ENCODE assay signal across 9 cellular contexts in the genomic region with DNA sequence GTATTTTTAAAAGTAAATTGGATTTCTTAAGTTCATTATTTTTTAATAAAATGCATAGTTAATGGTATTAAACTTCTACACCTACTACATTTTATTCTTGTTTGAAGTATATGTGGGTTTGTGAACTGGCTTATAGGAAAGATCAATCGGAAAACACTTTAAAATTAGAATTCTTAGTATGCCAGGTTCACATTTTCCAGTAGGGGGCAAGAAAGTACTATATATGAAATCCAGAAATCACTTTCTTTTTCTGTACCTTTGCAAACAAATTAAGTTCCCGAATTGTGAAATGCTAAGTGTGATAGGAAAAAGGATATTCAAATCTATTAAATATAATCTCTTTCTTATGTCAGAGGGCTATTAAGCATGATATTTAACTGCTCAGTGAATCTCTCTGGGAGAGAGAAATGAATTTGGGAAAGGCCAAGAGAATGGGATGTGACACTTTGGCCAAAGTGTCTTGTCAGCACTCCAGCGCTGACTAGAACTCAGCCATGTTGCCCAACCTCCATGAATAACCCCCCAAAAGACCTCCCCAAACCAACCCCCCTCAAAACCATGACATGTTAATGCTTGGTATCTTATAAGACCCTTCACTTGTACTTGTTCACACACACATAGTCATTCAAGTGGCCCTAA.
DNase-seq lines count a peak whose midpoint lies in the region; ATAC-seq and TF ChIP-seq lines count a peak whose summit lies in the region.
"Had no signal": no experiment of that assay in that cellular context is flagged by ENCODE, and none has a peak within 500 bp of the region (broad histone marks: within the 10 kb centered on the region; RNA-seq: fewer than 3 reads in every experiment).

No MANE protein-coding gene starts in this region.

- no peak overlapping the region for H2BK5ac ChIP-seq in IMR-90 (ENCODE audit: low read depth, low read length, poor library complexity, severe bottlenecking)

- peak; percentile 19; the same call in 1 of the 2 replicates for TF ChIP-seq CTCF in IMR-90 (conservative IDR thresholded peaks at IDR 0.05; ENCODE audit: low read depth, low read length)
- no peak for TF ChIP-seq CTCF in tibial artery (IDR thresholded peaks at IDR 0.05)

- H4K91ac ChIP-seq in IMR-90 (ENCODE audit: insufficient read depth, low read depth, low read length) = no peak overlapping the region

- POLR2A ChIA-PET in IMR-90 (lab: Charles Lee; ENCODE audit: unreplicated experiment) = no interaction called here

- H3K9me1 ChIP-seq in IMR-90 (ENCODE audit: insufficient read depth, low read length) = no peaks in the 10 kb centered on the region

- H2AK9ac ChIP-seq in IMR-90 (replicated peaks; ENCODE audit: low read depth, low read length, poor library complexity) = no peak overlapping the region

- H3K79me1 ChIP-seq in IMR-90 (ENCODE audit: low read depth in 1 of 2, low read length in 2 of 2) = no peaks in the 10 kb centered on the region

- dilution Hi-C loops in IMR-90 (cut with HindIII; ENCODE audit: low sequenced_read_pairs, unreplicated experiment) = no loop called here

- H3K27ac ChIP-seq in IMR-90 (ENCODE audit: insufficient read depth, low read length) (no peak overlapping the region), tibial artery (no peak overlapping the region), aorta (ENCODE audit: low read depth in 1 of 2, low read length in 2 of 2) (no peak overlapping the region)
- H3K27ac ChIP-seq: SJSA1 had no signal

- CTCF ChIA-PET in IMR-90 (lab: Yijun Ruan, JAX) = no interaction called here

- no peak for TF ChIP-seq RAD21 in IMR-90 (IDR thresholded peaks at IDR 0.05; ENCODE audit: low read length)

- peak; percentile 59 for ATAC-seq in GM18909 (IDR thresholded peaks at IDR 0.05; ENCODE audit: poor library complexity, unreplicated experiment)
- no peak for ATAC-seq in IMR-90 (ENCODE audit: low read depth)
- no peak for ATAC-seq in aorta (ENCODE audit: low FRiP score)
- no peak for ATAC-seq in activated CD4-positive, CD25-positive, alpha-beta regulatory T cell treated with anti-CD3 and anti-CD28 coated beads, Interleukin-2, amount 50 U/mL, for 24 hours

- in situ Hi-C loops in IMR-90 (cut with MboI; ENCODE audit: low sequenced_read_pairs) = no loop called here

- H3K56ac ChIP-seq in IMR-90 (ENCODE audit: extremely low read depth, insufficient read depth, low read length) = no peak overlapping the region

- H4K8ac ChIP-seq in IMR-90 (ENCODE audit: low read depth in 2 of 2, low read length in 2 of 2) = no peak overlapping the region

- no peaks in the 10 kb centered on the region for H3K27me3 ChIP-seq in IMR-90 (ENCODE audit: control insufficient read depth, insufficient read depth, low read length)
- no peaks in the 10 kb centered on the region for H3K27me3 ChIP-seq in tibial artery
- H3K27me3 ChIP-seq in aorta (ENCODE audit: control insufficient read depth in 1 of 2, insufficient read depth in 2 of 2, low read length in 1 of 2) = no peaks in the 10 kb centered on the region
- H3K27me3 ChIP-seq: SJSA1 had no signal

- BruUV-seq in IMR-90 (replicated peaks; lab: Mats Ljungman, UMichigan) = no TSS peak

- no peaks in the 10 kb centered on the region for H3K4me1 ChIP-seq in IMR-90 (ENCODE audit: control insufficient read depth, insufficient read depth, low read length)
- H3K4me1 ChIP-seq in tibial artery = no peaks in the 10 kb centered on the region
- no peaks in the 10 kb centered on the region for H3K4me1 ChIP-seq in aorta (ENCODE audit: control insufficient read depth in 1 of 2, insufficient read depth in 2 of 2, low read length in 2 of 2)
- H3K4me1 ChIP-seq: SJSA1 had no signal

- no peak for TF ChIP-seq POLR2A in IMR-90 (IDR thresholded peaks at IDR 0.05; ENCODE audit: low read depth, low read length)

- no peak overlapping the region for H3K23ac ChIP-seq in IMR-90 (ENCODE audit: low read depth, low read length)

- no peak overlapping the region for H3K18ac ChIP-seq in IMR-90 (ENCODE audit: low read depth, low read length)

- H4K5ac ChIP-seq in IMR-90 (ENCODE audit: low read depth, low read length) = no peak overlapping the region

- no peak overlapping the region for H3K4me2 ChIP-seq in IMR-90 (ENCODE audit: low read depth, low read length)

- no peak overlapping the region for H2AK5ac ChIP-seq in IMR-90 (ENCODE audit: low read depth, low read length)

- H3K9me3 ChIP-seq in IMR-90 (ENCODE audit: control insufficient read depth, insufficient read depth, low read length) (peaks cover 13% of the 10 kb centered on the region), tibial artery (no peaks in the 10 kb centered on the region), aorta (ENCODE audit: control insufficient read depth, low read length) (no peaks in the 10 kb centered on the region)
- H3K9me3 ChIP-seq: SJSA1 had no signal

- H3K14ac ChIP-seq in IMR-90 (replicated peaks; ENCODE audit: low read depth, low read length) = no peak overlapping the region

- no peak overlapping the region for H2BK20ac ChIP-seq in IMR-90 (ENCODE audit: low read depth, low read length)

- no peak overlapping the region for H3K9ac ChIP-seq in IMR-90 (ENCODE audit: low read depth, low read length)

- H2BK120ac ChIP-seq in IMR-90 (ENCODE audit: low read depth, low read length) = no peak overlapping the region

- no peaks in the 10 kb centered on the region for H3K36me3 ChIP-seq in IMR-90 (ENCODE audit: control insufficient read depth, insufficient read depth, low read length)
- H3K36me3 ChIP-seq in tibial artery = no peaks in the 10 kb centered on the region
- no peaks in the 10 kb centered on the region for H3K36me3 ChIP-seq in aorta (ENCODE audit: control insufficient read depth in 1 of 2, insufficient read depth in 2 of 2, low read length in 1 of 2)
- H3K36me3 ChIP-seq: SJSA1 had no signal

- H2AFZ ChIP-seq in IMR-90 (replicated peaks; ENCODE audit: low read length, poor library complexity) = no peak overlapping the region

- H2BK15ac ChIP-seq in IMR-90 (ENCODE audit: low read depth, low read length) = no peak overlapping the region

- DNase-seq in IMR-90 = no peak
- DNase-seq in SK-N-DZ (ENCODE audit: low spot score) = peak; percentile 44
- DNase-seq in iris pigment epithelial cell (ENCODE audit: low read depth) = peak; percentile 34
- no peak for DNase-seq in NCI-H2196 treated with DMSO at 0.1 percent for 48 hours (lab: John Stamatoyannopoulos, UW; ENCODE audit: unreplicated experiment)
- DNase-seq in tibial artery = no peak
- no peak for DNase-seq in aorta

- no CpG with 5 or more reads among the region's 3 CpGs for WGBS in IMR-90 (ENCODE audit: extremely low coverage in 2 of 2, insufficient read length in 1 of 2), 2 experiments
- WGBS in aorta, 2 donors = 24 to 30% methylated on average over 3 of the region's 3 CpGs

- no peak overlapping the region for H3K4ac ChIP-seq in IMR-90 (ENCODE audit: low read depth, low read length)

- H3K4me3 ChIP-seq in IMR-90 (ENCODE audit: insufficient read depth, low read depth, low read length) (no peak overlapping the region), tibial artery (no peak overlapping the region), aorta (ENCODE audit: low read length in 2 of 2) (no peak overlapping the region)
- H3K4me3 ChIP-seq: SJSA1 had no signal

- intact Hi-C loops in IMR-90 (cut with micrococcal nuclease) (no loop called here), tibial artery (cut with DNase I; ENCODE audit: low total_unique reads) (no loop called here), aorta (cut with DNase I) (no loop called here)

- no peaks in the 10 kb centered on the region for H4K20me1 ChIP-seq in IMR-90 (ENCODE audit: insufficient read depth, low read length)

TF ChIP-seq in IMR-90, 13 proteins besides CTCF, POLR2A, EP300 and RAD21:
- no peak for TF ChIP-seq MAFK (IDR thresholded peaks at IDR 0.05; ENCODE audit: low read depth, low read length)
- TF ChIP-seq NFE2L2 (IDR thresholded peaks at IDR 0.05; ENCODE audit: low read depth, low read length) = no peak
- no peak for TF ChIP-seq RCOR1 (IDR thresholded peaks at IDR 0.05; ENCODE audit: insufficient replicate concordance, low read length)
- TF ChIP-seq RFX5 (IDR thresholded peaks at IDR 0.05; ENCODE audit: low read depth, low read length) = no peak
- TF ChIP-seq FOS (IDR thresholded peaks at IDR 0.05; ENCODE audit: low read depth, low read length) = no peak
- TF ChIP-seq CHD1 (IDR thresholded peaks at IDR 0.05; ENCODE audit: low read depth, low read length) = no peak
TF ChIP-seq in IMR-90: peak in this region for 0.

Comparison
In these comparisons a context has a peak if more than half of its experiments do, and no peak if none do; other contexts are left out.
1. DNase-seq: peak in SK-N-DZ (single experiment) and iris pigment epithelial cell (single experiment); none in IMR-90 (single experiment), NCI-H2196 treated with DMSO at 0.1 percent for 48 hours (single experiment), tibial artery (0 of 2) and aorta (0 of 2).